Comparison of ENCODE assay signal across 14 cellular contexts in genomic region chr11:117039897-117040296, GRCh38. TPM values are rescaled to one million over a fixed set of nuclear protein-coding genes. Genes with fewer than 3 reads are reported as not detected.
DNase-seq lines count a peak whose midpoint lies in the region; ATAC-seq, FAIRE-seq and TF ChIP-seq lines count a peak whose summit lies in the region.
"Had no signal": no experiment of that assay in that cellular context is flagged by ENCODE, and none has a peak within 500 bp of the region (broad histone marks: within the 10 kb centered on the region; RNA-seq: fewer than 3 reads in every experiment).

No MANE protein-coding gene starts in this region.

- H3K9me3 Mint-ChIP-seq in T-cell: no peaks in the 10 kb centered on the region

- DNase-seq in CD1c-positive myeloid dendritic cell (ENCODE audit: extremely low spot score) (peak; percentile 27), ELR (ENCODE audit: low read depth) (peak; percentile 42), T-cell (no peak), keratinocyte (ENCODE audit: low read depth, low spot score) (no peak), GM03348 (ENCODE audit: low spot score) (no peak)
- DNase-seq: activated CD8-positive, alpha-beta memory T cell treated with anti-CD3 and anti-CD28 coated beads, Interleukin-2, amount 50 U/mL, for 4 hours; Calu3; stimulated activated CD4-positive, alpha-beta T cell treated with anti-CD3 and anti-CD28 coated beads, Interleukin-4, amount 100 ng/mL, for 4 hours had no signal

- H3K27ac Mint-ChIP-seq in T-cell: peak overlapping the region; percentile 60 to 74
- H3K27ac Mint-ChIP-seq: progenitor cell of endocrine pancreas had no signal

- no peaks in the 10 kb centered on the region for H3K9me3 ChIP-seq in keratinocyte (ENCODE audit: control insufficient read depth, low read depth, low read length)
- H3K9me3 ChIP-seq: HAP-1 had no signal

- peaks cover 61% of the 10 kb centered on the region for H3K79me2 ChIP-seq in keratinocyte (ENCODE audit: control insufficient read depth, insufficient read depth, low read length)

- peaks cover 30% of the 10 kb centered on the region for H3K4me1 ChIP-seq in keratinocyte (ENCODE audit: control insufficient read depth, extremely low read depth, insufficient read depth, low read length)

- no peaks in the 10 kb centered on the region for H4K20me1 ChIP-seq in keratinocyte (ENCODE audit: control insufficient read depth, extremely low read depth, insufficient read depth, low read length)

- no peaks in the 10 kb centered on the region for H3K27me3 ChIP-seq in keratinocyte (ENCODE audit: control insufficient read depth, extremely low read depth, insufficient read depth, low read length)

- no peaks in the 10 kb centered on the region for H3K36me3 ChIP-seq in keratinocyte (ENCODE audit: control insufficient read depth in 2 of 2, extremely low read depth in 1 of 2, insufficient read depth in 2 of 2, low read length in 2 of 2)
- H3K36me3 ChIP-seq: HAP-1 had no signal

- FAIRE-seq in keratinocyte (lab: Jason Lieb, UNC): no peak
- FAIRE-seq: endothelial cell of umbilical vein had no signal

- no peak for TF ChIP-seq CTCF in keratinocyte (optimal IDR thresholded peaks at IDR 0.05 in 1 of 3, IDR thresholded peaks at IDR 0.05 in 1 of 3, conservative IDR thresholded peaks at IDR 0.05 in 1 of 3; ENCODE audit: extremely low read depth in 1 of 3, insufficient read depth in 2 of 3, low read length in 3 of 3)

- CTCF ChIA-PET in T-cell (lab: Charles Lee): interaction anchor here in 1 of 2 donors (1.0 kb wide), 1 partner anchor 27 kb away, joined by 3 read pairs; no protein-coding TSS in a partner anchor

- H3K4me3 ChIP-seq in keratinocyte (ENCODE audit: control insufficient read depth in 2 of 3, extremely low read depth in 1 of 3, insufficient read depth in 2 of 3, low read depth in 1 of 3, low read length in 3 of 3): no peak overlapping the region
- H3K4me3 ChIP-seq: HAP-1 had no signal

- H2AFZ ChIP-seq in keratinocyte (ENCODE audit: control insufficient read depth, low read length): no peak overlapping the region

- no peak overlapping the region for H3K4me2 ChIP-seq in keratinocyte (ENCODE audit: control insufficient read depth, extremely low read depth, insufficient read depth, low read depth, low read length)
- H3K4me2 ChIP-seq: KMS-11 had no signal

- peak in 1 of 4 experiments; percentile 26 for ATAC-seq in T-cell (replicated peaks in 1 of 4)
- no peak for ATAC-seq in HG02885 (IDR thresholded peaks at IDR 0.05; ENCODE audit: poor library complexity, unreplicated experiment)
- ATAC-seq in GM19463 (IDR thresholded peaks at IDR 0.05; ENCODE audit: unreplicated experiment): no peak

- H3K4me3 Mint-ChIP-seq in T-cell: no peak overlapping the region

- no peaks in the 10 kb centered on the region for H3K27me3 Mint-ChIP-seq in T-cell
- H3K27me3 Mint-ChIP-seq: progenitor cell of endocrine pancreas had no signal

- peaks cover 4% of the 10 kb centered on the region for H3K36me3 Mint-ChIP-seq in T-cell

- H3K9me1 ChIP-seq in keratinocyte (ENCODE audit: control insufficient read depth, extremely low read depth, insufficient read depth, low read length): peaks cover 2% of the 10 kb centered on the region

- peaks cover 82 to 87% (median 86%) of the 10 kb centered on the region in 3 donors for H3K4me1 Mint-ChIP-seq in T-cell

- dilution Hi-C loops in keratinocyte (cut with MboI; ENCODE audit: extremely low pct_ligation_motif_present, low sequenced_read_pairs): no loop called here

- peak overlapping the region; percentile 22 for H3K27ac ChIP-seq in keratinocyte (ENCODE audit: control insufficient read depth, insufficient read depth, low read length)
- H3K27ac ChIP-seq: KMS-11 had no signal

- H3K9ac ChIP-seq in keratinocyte (ENCODE audit: control insufficient read depth, extremely low read depth, insufficient read depth, low read length): no peak overlapping the region
- H3K9ac ChIP-seq: KMS-11 had no signal

- POLR2A ChIA-PET in T-cell (lab: Charles Lee): interaction anchor here in 1 of 2 donors (1.0 kb wide), 1 partner anchor 58 kb away, joined by 7 read pairs; the partner anchor contains the start of gene SIK3

RNA-seq across cellular contexts. Expression of gene SIK3, which starts 58.3 kb away (rescaled TPM):
- total RNA-seq in T-cell: 10 to 100 TPM; 56.3 to 78.0 (median 63.8) TPM
- 4.4 to 10.7 TPM (median 8.2 TPM) in 3 replicates for polyA plus RNA-seq in keratinocyte
- polyA plus RNA-seq in keratinocyte (2011; ENCODE audit: low read depth): 13.4 TPM
- 9.1 and 10.4 TPM in 2 replicates for polyA plus RNA-seq in keratinocyte (2011; cell fraction: cytosol; rRNA removed)
- polyA plus RNA-seq in keratinocyte (2011; cell fraction: nucleus; rRNA removed): 27.3 and 28.8 TPM in 2 replicates
- polyA plus RNA-seq in keratinocyte (2012; ENCODE audit: low replicate concordance): 9.5 and 15.3 TPM in 2 replicates
- 14.6 to 51.7 TPM (median 22.5 TPM) in 3 replicates for polyA minus RNA-seq in keratinocyte
- 12.1 TPM for polyA minus RNA-seq in keratinocyte (2011; cell fraction: cytosol; rRNA and poly(A)+ RNA removed)
- polyA minus RNA-seq in keratinocyte (2011; cell fraction: nucleus; rRNA and poly(A)+ RNA removed): 21.2 and 44.1 TPM in 2 replicates

Comparison
In these comparisons a context has a peak if more than half of its experiments do, and no peak if none do; other contexts are left out.
1. DNase-seq: peak in CD1c-positive myeloid dendritic cell (single experiment) and ELR (single experiment); none in T-cell (0 of 34), keratinocyte (single experiment) and GM03348 (single experiment).